17 cellular contexts compared by ENCODE assay signal in genomic region chr3:101391413-101391812, GRCh38.
DNase-seq lines count a peak whose midpoint lies in the region; ATAC-seq lines count a peak whose summit lies in the region.
"Had no signal": no experiment of that assay in that cellular context is flagged by ENCODE, and none has a peak within 500 bp of the region (broad histone marks: within the 10 kb centered on the region; RNA-seq: fewer than 3 reads in every experiment).

No MANE protein-coding gene starts in this region.

- peaks cover 22% of the 10 kb centered on the region for H3K9me3 Mint-ChIP-seq in activated CD4-positive, alpha-beta T cell treated with anti-CD3 and anti-CD28 coated beads for 36 hours (ENCODE audit: low read depth)
- peaks cover 0 to 7% of the 10 kb centered on the region in 2 donors for H3K9me3 Mint-ChIP-seq in effector memory CD8-positive, alpha-beta T cell
- H3K9me3 Mint-ChIP-seq in stimulated activated effector memory CD8-positive, alpha-beta T cell treated with anti-CD3 and anti-CD28 coated beads, Interleukin-12 subunit alpha, Interleukin-12 subunit beta, amount 100 ng/mL, for 72 hours, result peaks cover 3% of the 10 kb centered on the region

- no peak for ATAC-seq in activated CD4-positive, alpha-beta T cell treated with anti-CD3 and anti-CD28 coated beads for 36 hours
- no peak for ATAC-seq in T-helper 17 cell
- ATAC-seq in effector memory CD8-positive, alpha-beta T cell (replicated peaks), result no peak
- ATAC-seq in stimulated activated effector memory CD8-positive, alpha-beta T cell treated with anti-CD3 and anti-CD28 coated beads, Interleukin-12 subunit alpha, Interleukin-12 subunit beta, amount 100 ng/mL, for 72 hours, result no peak
- ATAC-seq: HCT116, Panc1 had no signal

- H3K9me3 ChIP-seq in T-helper 17 cell (ENCODE audit: control insufficient read depth, low read length, poor library complexity, severe bottlenecking), result peaks cover 6% of the 10 kb centered on the region

- no peak overlapping the region for H3K4me3 Mint-ChIP-seq in activated CD4-positive, alpha-beta T cell treated with anti-CD3 and anti-CD28 coated beads for 36 hours
- no peak overlapping the region for H3K4me3 Mint-ChIP-seq in T-helper 17 cell
- H3K4me3 Mint-ChIP-seq in effector memory CD8-positive, alpha-beta T cell, result no peak overlapping the region
- H3K4me3 Mint-ChIP-seq in stimulated activated effector memory CD8-positive, alpha-beta T cell treated with anti-CD3 and anti-CD28 coated beads, Interleukin-12 subunit alpha, Interleukin-12 subunit beta, amount 100 ng/mL, for 72 hours, result no peak overlapping the region

- peaks cover 50% of the 10 kb centered on the region for H3K36me3 Mint-ChIP-seq in activated CD4-positive, alpha-beta T cell treated with anti-CD3 and anti-CD28 coated beads for 36 hours (ENCODE audit: low read depth)
- H3K36me3 Mint-ChIP-seq in T-helper 17 cell (ENCODE audit: low read depth), result peaks cover 2% of the 10 kb centered on the region
- peaks cover 9% of the 10 kb centered on the region for H3K36me3 Mint-ChIP-seq in effector memory CD8-positive, alpha-beta T cell (ENCODE audit: insufficient read depth)
- peaks cover 9% of the 10 kb centered on the region for H3K36me3 Mint-ChIP-seq in stimulated activated effector memory CD8-positive, alpha-beta T cell treated with anti-CD3 and anti-CD28 coated beads, Interleukin-12 subunit alpha, Interleukin-12 subunit beta, amount 100 ng/mL, for 72 hours

- CTCF ChIA-PET in activated CD4-positive, alpha-beta T cell treated with anti-CD3 and anti-CD28 coated beads for 36 hours (lab: Charles Lee), result no interaction called here

- no peak for DNase-seq in activated CD4-positive, alpha-beta T cell treated with anti-CD3 and anti-CD28 coated beads for 36 hours
- DNase-seq in activated CD4-positive, alpha-beta T cell treated with anti-CD3 and anti-CD28 coated beads, Interleukin-2, amount 50 U/mL, for 4 hours, result no peak
- no peak for DNase-seq in T-helper 17 cell
- DNase-seq in effector memory CD8-positive, alpha-beta T cell, result no peak
- no peak for DNase-seq in stimulated activated effector memory CD8-positive, alpha-beta T cell treated with anti-CD3 and anti-CD28 coated beads, Interleukin-12 subunit alpha, Interleukin-12 subunit beta, amount 100 ng/mL, for 72 hours (ENCODE audit: low spot score in 2 of 2)
- no peak for DNase-seq in NCI-H345 treated with DMSO at 0.1 percent for 48 hours (lab: John Stamatoyannopoulos, UW; ENCODE audit: unreplicated experiment)
- no peak for DNase-seq in activated CD8-positive, alpha-beta memory T cell treated with anti-CD3 and anti-CD28 coated beads for 24 hours
- no peak for DNase-seq in AG08395 (ENCODE audit: low spot score)
- DNase-seq: GDM1, GM23248, KBM-7, NCI-H1436, NCI-H2029, NCI-H2171, NCI-H82 had no signal

- peaks cover 37% of the 10 kb centered on the region for H3K4me1 Mint-ChIP-seq in activated CD4-positive, alpha-beta T cell treated with anti-CD3 and anti-CD28 coated beads for 36 hours
- H3K4me1 Mint-ChIP-seq in T-helper 17 cell, result peaks cover 29% of the 10 kb centered on the region
- H3K4me1 Mint-ChIP-seq in effector memory CD8-positive, alpha-beta T cell (ENCODE audit: low read depth in 2 of 2), result peaks cover 22 to 38% of the 10 kb centered on the region in 2 donors
- peaks cover 45% of the 10 kb centered on the region for H3K4me1 Mint-ChIP-seq in stimulated activated effector memory CD8-positive, alpha-beta T cell treated with anti-CD3 and anti-CD28 coated beads, Interleukin-12 subunit alpha, Interleukin-12 subunit beta, amount 100 ng/mL, for 72 hours

- H3K27me3 Mint-ChIP-seq in activated CD4-positive, alpha-beta T cell treated with anti-CD3 and anti-CD28 coated beads for 36 hours, result no peaks in the 10 kb centered on the region
- H3K27me3 Mint-ChIP-seq in T-helper 17 cell, result no peaks in the 10 kb centered on the region
- H3K27me3 Mint-ChIP-seq in effector memory CD8-positive, alpha-beta T cell, result no peaks in the 10 kb centered on the region

- peak overlapping the region; percentile 35 for H3K27ac Mint-ChIP-seq in activated CD4-positive, alpha-beta T cell treated with anti-CD3 and anti-CD28 coated beads for 36 hours
- H3K27ac Mint-ChIP-seq in T-helper 17 cell, result peak overlapping the region; percentile 51
- H3K27ac Mint-ChIP-seq in effector memory CD8-positive, alpha-beta T cell, result peak overlapping the region; percentile 89 to 92
- peak overlapping the region; percentile 81 for H3K27ac Mint-ChIP-seq in stimulated activated effector memory CD8-positive, alpha-beta T cell treated with anti-CD3 and anti-CD28 coated beads, Interleukin-12 subunit alpha, Interleukin-12 subunit beta, amount 100 ng/mL, for 72 hours

- intact Hi-C loops in activated CD4-positive, alpha-beta T cell treated with anti-CD3 and anti-CD28 coated beads for 36 hours (cut with DNase I, micrococcal nuclease), result loop anchor here in 1 of 2 experiments (5.0 kb wide), 2 partner anchors 126 to 181 kb away; partner anchors contain the start of gene PCNP

- POLR2A ChIA-PET in activated CD4-positive, alpha-beta T cell treated with anti-CD3 and anti-CD28 coated beads for 36 hours (lab: Charles Lee), result no interaction called here

Comparison
In these comparisons a context has a peak if more than half of its experiments do, and no peak if none do; other contexts are left out.
1. H3K27ac Mint-ChIP-seq: peak in every context shown above with its lines; median percentile 90 in effector memory CD8-positive, alpha-beta T cell; 81 in stimulated activated effector memory CD8-positive, alpha-beta T cell treated with anti-CD3 and anti-CD28 coated beads, Interleukin-12 subunit alpha, Interleukin-12 subunit beta, amount 100 ng/mL, for 72 hours; 51 in T-helper 17 cell; 35 in activated CD4-positive, alpha-beta T cell treated with anti-CD3 and anti-CD28 coated beads for 36 hours.